In genomic region chr3:10469406-10470119, GRCh38 we compare ENCODE assay signal across 2 cellular contexts.
TF ChIP-seq lines count a peak whose summit lies in the region.

No MANE protein-coding gene starts in this region.

TF ChIP-seq in SK-N-SH, 30 proteins besides CTCF, POLR2A, EP300 and RAD21 (continued from another document):
- TF ChIP-seq FOXJ3 (CRISPR knock-in tag; IDR thresholded peaks at IDR 0.05) = no peak
- no peak for TF ChIP-seq RCOR1 (IDR thresholded peaks at IDR 0.05; ENCODE audit: low read length)
- no peak for TF ChIP-seq TAF1 (IDR thresholded peaks at IDR 0.05; ENCODE audit: borderline replicate concordance, low read depth, low read length)
TF ChIP-seq in SK-N-SH: peak in this region for 0.

TF ChIP-seq in SK-N-SH treated with all-trans-retinoic acid at 6 μM for 48 hours, 23 proteins besides CTCF, POLR2A, EP300 and RAD21 (continued from another document):
- TF ChIP-seq, protein P1, sequence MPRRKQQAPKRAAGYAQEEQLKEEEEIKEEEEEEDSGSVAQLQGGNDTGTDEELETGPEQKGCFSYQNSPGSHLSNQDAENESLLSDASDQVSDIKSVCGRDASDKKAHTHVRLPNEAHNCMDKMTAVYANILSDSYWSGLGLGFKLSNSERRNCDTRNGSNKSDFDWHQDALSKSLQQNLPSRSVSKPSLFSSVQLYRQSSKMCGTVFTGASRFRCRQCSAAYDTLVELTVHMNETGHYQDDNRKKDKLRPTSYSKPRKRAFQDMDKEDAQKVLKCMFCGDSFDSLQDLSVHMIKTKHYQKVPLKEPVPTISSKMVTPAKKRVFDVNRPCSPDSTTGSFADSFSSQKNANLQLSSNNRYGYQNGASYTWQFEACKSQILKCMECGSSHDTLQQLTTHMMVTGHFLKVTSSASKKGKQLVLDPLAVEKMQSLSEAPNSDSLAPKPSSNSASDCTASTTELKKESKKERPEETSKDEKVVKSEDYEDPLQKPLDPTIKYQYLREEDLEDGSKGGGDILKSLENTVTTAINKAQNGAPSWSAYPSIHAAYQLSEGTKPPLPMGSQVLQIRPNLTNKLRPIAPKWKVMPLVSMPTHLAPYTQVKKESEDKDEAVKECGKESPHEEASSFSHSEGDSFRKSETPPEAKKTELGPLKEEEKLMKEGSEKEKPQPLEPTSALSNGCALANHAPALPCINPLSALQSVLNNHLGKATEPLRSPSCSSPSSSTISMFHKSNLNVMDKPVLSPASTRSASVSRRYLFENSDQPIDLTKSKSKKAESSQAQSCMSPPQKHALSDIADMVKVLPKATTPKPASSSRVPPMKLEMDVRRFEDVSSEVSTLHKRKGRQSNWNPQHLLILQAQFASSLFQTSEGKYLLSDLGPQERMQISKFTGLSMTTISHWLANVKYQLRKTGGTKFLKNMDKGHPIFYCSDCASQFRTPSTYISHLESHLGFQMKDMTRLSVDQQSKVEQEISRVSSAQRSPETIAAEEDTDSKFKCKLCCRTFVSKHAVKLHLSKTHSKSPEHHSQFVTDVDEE (CRISPR knock-in tag; IDR thresholded peaks at IDR 0.05) = no peak
- no peak for TF ChIP-seq ESRRG (CRISPR knock-in tag; IDR thresholded peaks at IDR 0.05)
- no peak for TF ChIP-seq RARB (CRISPR knock-in tag; IDR thresholded peaks at IDR 0.05)
- no peak for TF ChIP-seq TCF4 (CRISPR knock-in tag; IDR thresholded peaks at IDR 0.05; ENCODE audit: borderline replicate concordance)
- TF ChIP-seq ARNTL (CRISPR knock-in tag; IDR thresholded peaks at IDR 0.05; ENCODE audit: borderline replicate concordance, low read depth) = no peak
- no peak for TF ChIP-seq ISL1 (CRISPR knock-in tag; IDR thresholded peaks at IDR 0.05)
- TF ChIP-seq ZFP30 (CRISPR knock-in tag; IDR thresholded peaks at IDR 0.05) = no peak
- TF ChIP-seq, protein P2, sequence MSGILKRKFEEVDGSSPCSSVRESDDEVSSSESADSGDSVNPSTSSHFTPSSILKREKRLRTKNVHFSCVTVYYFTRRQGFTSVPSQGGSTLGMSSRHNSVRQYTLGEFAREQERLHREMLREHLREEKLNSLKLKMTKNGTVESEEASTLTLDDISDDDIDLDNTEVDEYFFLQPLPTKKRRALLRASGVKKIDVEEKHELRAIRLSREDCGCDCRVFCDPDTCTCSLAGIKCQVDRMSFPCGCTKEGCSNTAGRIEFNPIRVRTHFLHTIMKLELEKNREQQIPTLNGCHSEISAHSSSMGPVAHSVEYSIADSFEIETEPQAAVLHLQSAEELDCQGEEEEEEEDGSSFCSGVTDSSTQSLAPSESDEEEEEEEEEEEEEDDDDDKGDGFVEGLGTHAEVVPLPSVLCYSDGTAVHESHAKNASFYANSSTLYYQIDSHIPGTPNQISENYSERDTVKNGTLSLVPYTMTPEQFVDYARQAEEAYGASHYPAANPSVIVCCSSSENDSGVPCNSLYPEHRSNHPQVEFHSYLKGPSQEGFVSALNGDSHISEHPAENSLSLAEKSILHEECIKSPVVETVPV (CRISPR knock-in tag; IDR thresholded peaks at IDR 0.05) = no peak
- no peak for TF ChIP-seq ZNF70 (CRISPR knock-in tag; IDR thresholded peaks at IDR 0.05)
- no peak for TF ChIP-seq OSR1 (CRISPR knock-in tag; IDR thresholded peaks at IDR 0.05)
- no peak for TF ChIP-seq ZNF565 (CRISPR knock-in tag; conservative IDR thresholded peaks at IDR 0.05; ENCODE audit: low read depth)
- TF ChIP-seq CSDC2 (CRISPR knock-in tag; IDR thresholded peaks at IDR 0.05) = no peak
- no peak for TF ChIP-seq ZFP3 (CRISPR knock-in tag; IDR thresholded peaks at IDR 0.05)
- TF ChIP-seq ZC3H10 (CRISPR knock-in tag; IDR thresholded peaks at IDR 0.05) = no peak
- no peak for TF ChIP-seq BACH2 (CRISPR knock-in tag; IDR thresholded peaks at IDR 0.05; ENCODE audit: borderline replicate concordance)
